In the genomic region with DNA sequence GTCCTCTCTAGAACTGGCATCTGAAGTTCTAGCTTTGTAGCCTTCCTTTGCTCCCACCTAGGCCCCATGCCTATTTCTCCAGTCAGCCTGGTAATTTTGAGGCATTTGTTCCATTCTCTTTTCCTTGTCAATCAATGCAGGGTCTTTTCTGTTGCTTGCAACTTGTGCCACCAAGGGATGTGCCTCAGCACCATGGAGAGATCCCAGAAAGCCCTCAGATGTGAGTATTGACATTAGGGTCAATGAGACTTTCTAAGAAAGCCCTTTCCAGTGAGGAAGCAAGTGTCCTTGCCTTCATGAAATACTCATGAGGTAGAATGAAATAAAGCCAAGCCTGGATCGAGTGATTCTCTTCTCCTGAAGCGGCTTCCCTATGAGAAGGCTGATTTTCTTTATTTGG, we compare ENCODE assay signal across 14 cellular contexts.
DNase-seq lines count a peak whose midpoint lies in the region; ATAC-seq, FAIRE-seq and TF ChIP-seq lines count a peak whose summit lies in the region.
"Had no signal": no experiment of that assay in that cellular context is flagged by ENCODE, and none has a peak within 500 bp of the region (broad histone marks: within the 10 kb centered on the region; RNA-seq: fewer than 3 reads in every experiment).

No MANE protein-coding gene starts in this region.

- POLR2A ChIA-PET in K562 (lab: Yijun Ruan, JAX), result no interaction called here

- H3K9me3 Mint-ChIP-seq in neural crest cell, result no peaks in the 10 kb centered on the region

- TF ChIP-seq CTCF in K562 (IDR thresholded peaks at IDR 0.05 in 2 of 3, conservative IDR thresholded peaks at IDR 0.05 in 1 of 3; ENCODE audit: insufficient read depth in 2 of 3, low read depth in 1 of 3, low read length in 3 of 3) (no peak), neural crest cell (conservative IDR thresholded peaks at IDR 0.05) (no peak), MM.1S (IDR thresholded peaks at IDR 0.05; ENCODE audit: low read length) (no peak)

- intact Hi-C loops in K562 (cut with micrococcal nuclease), result no loop called here

- no peaks in the 10 kb centered on the region; a peak in 1 of 5 replicates for H3K27me3 ChIP-seq in K562 (ENCODE audit: control insufficient read depth in 2 of 2, insufficient read depth in 2 of 2, low read length in 2 of 2)
- H3K27me3 ChIP-seq in MM.1S (replicated peaks; ENCODE audit: insufficient read depth, low read length), result no peaks in the 10 kb centered on the region
- H3K27me3 ChIP-seq: SJSA1 had no signal

- FAIRE-seq in K562 (lab: Jason Lieb, UNC), result no peak
- FAIRE-seq: A204.1 had no signal

- H3F3A ChIP-seq in MM.1S (ENCODE audit: insufficient read depth, low read length), result no peaks in the 10 kb centered on the region

- H3K9me3 ChIP-seq in K562 (replicated peaks; ENCODE audit: control insufficient read depth, insufficient read depth, low read depth, low read length) (no peaks in the 10 kb centered on the region), MM.1S (replicated peaks; ENCODE audit: insufficient read depth, low read length) (no peaks in the 10 kb centered on the region)
- H3K9me3 ChIP-seq: Caco-2 had no signal

- H3K4me3 Mint-ChIP-seq in neural crest cell, result no peak overlapping the region

- H3K4me2 ChIP-seq in K562 (ENCODE audit: insufficient read depth, low read length) (no peak overlapping the region), MM.1S (ENCODE audit: low read depth, low read length) (no peak overlapping the region)

- H3K9me2 ChIP-seq in MM.1S (replicated peaks; ENCODE audit: insufficient read depth, low read length), result no peaks in the 10 kb centered on the region

- H3K9me1 ChIP-seq in K562 (ENCODE audit: control insufficient read depth, insufficient read depth, low read length), result no peaks in the 10 kb centered on the region

- DNase-seq in ACHN (peak; percentile 17), K562 (ENCODE audit: extremely low read depth in 1 of 4, low spot score in 3 of 4) (no peak), neural crest cell (ENCODE audit: low read depth, low spot score) (peak; percentile 11), MM.1S (no peak), AML-193 (lab: John Stamatoyannopoulos, UW) (no peak)
- no peak for DNase-seq in activated effector memory CD4-positive, alpha-beta T cell treated with anti-CD3 and anti-CD28 coated beads, Interleukin-2, amount 50 U/mL, for 16 hours
- DNase-seq: Caco-2, NCI-H1417, NCI-H1930, NCI-H526 treated with DMSO at 0.1 percent for 48 hours had no signal

- no peaks in the 10 kb centered on the region for H3K36me3 Mint-ChIP-seq in neural crest cell (ENCODE audit: low read depth)

- H3K27me3 Mint-ChIP-seq in neural crest cell (ENCODE audit: low read depth), result peaks cover 3% of the 10 kb centered on the region

- no peaks in the 10 kb centered on the region for H3K36me3 ChIP-seq in K562 (ENCODE audit: control insufficient read depth, insufficient read depth, low read length)
- no peaks in the 10 kb centered on the region for H3K36me3 ChIP-seq in MM.1S (replicated peaks; ENCODE audit: insufficient read depth, low read length)
- H3K36me3 ChIP-seq: SJSA1 had no signal

- no peak overlapping the region for H3K27ac ChIP-seq in K562 (ENCODE audit: extremely low read depth, low read depth, low read length)
- H3K27ac ChIP-seq in MM.1S (ENCODE audit: low read length), result no peak overlapping the region
- H3K27ac ChIP-seq: SJSA1 had no signal

- H4K20me1 ChIP-seq in K562 (replicated peaks; ENCODE audit: control insufficient read depth, insufficient read depth, low read length) (no peaks in the 10 kb centered on the region), MM.1S (ENCODE audit: insufficient read depth, low read length) (no peaks in the 10 kb centered on the region)

- H3K27ac Mint-ChIP-seq in neural crest cell (ENCODE audit: unreplicated experiment), result no peak overlapping the region

- no peak for TF ChIP-seq POLR2A in K562 (conservative IDR thresholded peaks at IDR 0.05)

- TF ChIP-seq RAD21 in Ishikawa (IDR thresholded peaks at IDR 0.05; ENCODE audit: low read depth) (no peak), K562 (CRISPR knock-in tag; conservative IDR thresholded peaks at IDR 0.05 in 1 of 2, IDR thresholded peaks at IDR 0.05 in 1 of 2) (no peak)

- H3K4me1 ChIP-seq in K562 (replicated peaks in 1 of 2; ENCODE audit: control insufficient read depth in 2 of 2, insufficient read depth in 2 of 2, low read length in 2 of 2) (no peaks in the 10 kb centered on the region), MM.1S (ENCODE audit: low read length) (no peaks in the 10 kb centered on the region)
- H3K4me1 ChIP-seq: Caco-2, SJSA1 had no signal

- H3K4me3 ChIP-seq in K562 (no peak overlapping the region), MM.1S (ENCODE audit: low read length) (no peak overlapping the region)
- H3K4me3 ChIP-seq: SJSA1 had no signal

- H3K4me1 Mint-ChIP-seq in neural crest cell, result peaks cover 18% of the 10 kb centered on the region

- no peak overlapping the region for H2AFZ ChIP-seq in K562 (ENCODE audit: low read depth, low read length)
- H2AFZ ChIP-seq in MM.1S (ENCODE audit: low read length), result no peak overlapping the region

- ATAC-seq in K562, result no peak
- ATAC-seq in HG03571 (IDR thresholded peaks at IDR 0.05; ENCODE audit: unreplicated experiment), result no peak

- no peak for TF ChIP-seq EP300 in Ishikawa (IDR thresholded peaks at IDR 0.05; ENCODE audit: borderline replicate concordance)
- TF ChIP-seq EP300 in K562 (IDR thresholded peaks at IDR 0.05; ENCODE audit: low read length), result no peak

- WGBS in K562 (ENCODE audit: insufficient coverage, low coverage, missing lambda C conversion rate), result 5% methylated on average over 2 of the region's 2 CpGs

- H3K9ac ChIP-seq in K562 (ENCODE audit: insufficient read depth in 1 of 2, low read depth in 2 of 2, low read length in 2 of 2) (no peak overlapping the region), MM.1S (ENCODE audit: low read length) (no peak overlapping the region)

- in situ Hi-C loops in ACHN (cut with HindIII; ENCODE audit: low pct_ligation_motif_present, low pct_unique_long_range_greater_than_20kb, low sequenced_read_pairs) (no loop called here), K562 (cut with MboI) (no loop called here)

- CTCF ChIA-PET in K562 (lab: Yijun Ruan, JAX; ENCODE audit: low intra/inter-chr PET ratio), result no interaction called here

- H3K79me2 ChIP-seq in K562 (ENCODE audit: control insufficient read depth, insufficient read depth, low read length) (no peaks in the 10 kb centered on the region), MM.1S (ENCODE audit: low read length) (no peaks in the 10 kb centered on the region)

- BruUV-seq in K562 (replicated peaks; lab: Mats Ljungman, UMichigan), result no TSS peak

TF ChIP-seq in Ishikawa, 13 proteins besides CTCF, POLR2A, EP300 and RAD21 (continues in another document):
- TF ChIP-seq EGR1 (IDR thresholded peaks at IDR 0.05), result no peak
- no peak for TF ChIP-seq NFIC (IDR thresholded peaks at IDR 0.05)
- TF ChIP-seq, protein P1, sequence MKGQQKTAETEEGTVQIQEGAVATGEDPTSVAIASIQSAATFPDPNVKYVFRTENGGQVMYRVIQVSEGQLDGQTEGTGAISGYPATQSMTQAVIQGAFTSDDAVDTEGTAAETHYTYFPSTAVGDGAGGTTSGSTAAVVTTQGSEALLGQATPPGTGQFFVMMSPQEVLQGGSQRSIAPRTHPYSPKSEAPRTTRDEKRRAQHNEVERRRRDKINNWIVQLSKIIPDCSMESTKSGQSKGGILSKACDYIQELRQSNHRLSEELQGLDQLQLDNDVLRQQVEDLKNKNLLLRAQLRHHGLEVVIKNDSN (IDR thresholded peaks at IDR 0.05), result no peak
- TF ChIP-seq CEBPB (IDR thresholded peaks at IDR 0.05), result no peak

TF ChIP-seq in K562, 482 proteins besides CTCF, POLR2A, EP300 and RAD21:
- TF ChIP-seq TRIM24 (IDR thresholded peaks at IDR 0.05), result no peak
- peak; percentile 86 for TF ChIP-seq EHMT2 (IDR thresholded peaks at IDR 0.05)

Comparison
In these comparisons a context has a peak if more than half of its experiments do, and no peak if none do; other contexts are left out.
1. DNase-seq: peak in ACHN (single experiment) and neural crest cell (single experiment); none in K562 (0 of 4), MM.1S (single experiment), activated effector memory CD4-positive, alpha-beta T cell treated with anti-CD3 and anti-CD28 coated beads, Interleukin-2, amount 50 U/mL, for 16 hours (single experiment) and AML-193 (0 of 2).